In the genomic region with DNA sequence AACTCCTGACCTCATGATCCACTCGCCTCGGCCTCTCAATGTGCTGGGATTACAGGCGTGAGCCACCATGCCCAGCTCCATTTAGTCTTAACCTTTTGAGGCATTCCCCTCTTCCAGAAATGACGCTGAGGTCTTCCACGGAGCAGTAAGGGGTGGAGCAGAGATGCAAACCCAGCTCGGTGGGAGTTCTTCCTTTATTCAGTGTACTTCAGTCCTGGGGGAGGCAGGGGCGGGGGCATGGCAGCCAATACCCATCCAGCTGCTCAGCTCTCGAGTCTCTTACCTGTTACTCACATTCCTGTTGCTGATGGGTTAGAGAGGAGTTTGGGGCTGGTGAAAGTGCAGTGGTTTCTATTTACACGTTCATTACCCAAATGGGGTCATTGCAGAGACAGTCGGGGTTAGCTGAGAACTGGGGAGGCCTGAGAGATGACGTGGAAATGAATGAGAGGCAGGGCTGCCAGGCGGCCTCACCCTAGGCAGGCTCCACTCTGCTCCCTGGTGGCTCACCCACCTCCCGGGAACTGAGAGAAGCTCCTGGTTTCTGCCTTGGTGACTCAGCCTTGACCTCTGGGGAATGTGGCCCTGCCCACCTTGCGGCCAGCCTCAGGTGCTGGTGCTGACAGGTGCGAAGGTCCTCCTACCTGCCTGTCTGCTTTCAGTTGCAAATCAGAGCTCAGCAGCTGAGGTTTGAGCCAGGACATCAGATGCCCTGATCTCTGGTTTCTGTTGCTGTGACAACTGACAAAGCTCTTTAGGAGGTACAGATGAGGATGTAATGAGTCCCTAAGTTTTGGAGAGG, we compare ENCODE assay signal across 1 cellular context.
TF ChIP-seq lines count a peak whose summit lies in the region.

No MANE protein-coding gene starts in this region.

TF ChIP-seq in HepG2, 621 proteins besides CTCF, POLR2A, EP300 and RAD21 (continued from another document):
- TF ChIP-seq, protein P1, sequence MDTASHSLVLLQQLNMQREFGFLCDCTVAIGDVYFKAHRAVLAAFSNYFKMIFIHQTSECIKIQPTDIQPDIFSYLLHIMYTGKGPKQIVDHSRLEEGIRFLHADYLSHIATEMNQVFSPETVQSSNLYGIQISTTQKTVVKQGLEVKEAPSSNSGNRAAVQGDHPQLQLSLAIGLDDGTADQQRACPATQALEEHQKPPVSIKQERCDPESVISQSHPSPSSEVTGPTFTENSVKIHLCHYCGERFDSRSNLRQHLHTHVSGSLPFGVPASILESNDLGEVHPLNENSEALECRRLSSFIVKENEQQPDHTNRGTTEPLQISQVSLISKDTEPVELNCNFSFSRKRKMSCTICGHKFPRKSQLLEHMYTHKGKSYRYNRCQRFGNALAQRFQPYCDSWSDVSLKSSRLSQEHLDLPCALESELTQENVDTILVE (CRISPR knock-in tag; IDR thresholded peaks at IDR 0.05), result no peak
- TF ChIP-seq THYN1 (CRISPR knock-in tag; IDR thresholded peaks at IDR 0.05; ENCODE audit: borderline replicate concordance, low read depth) (no peak), SNAPC2 (CRISPR knock-in tag; IDR thresholded peaks at IDR 0.05) (no peak), BCL6 (CRISPR knock-in tag; IDR thresholded peaks at IDR 0.05) (peak; percentile 26; the same call in 1 of the 2 replicates), KDM4B (CRISPR knock-in tag; IDR thresholded peaks at IDR 0.05) (no peak), SOX6 (IDR thresholded peaks at IDR 0.05) (no peak), SOX6 (CRISPR knock-in tag; IDR thresholded peaks at IDR 0.05) (0 out of 2 replicates have a peak, but pooled peaks have one; percentile 12), ZBTB1 (CRISPR knock-in tag; IDR thresholded peaks at IDR 0.05; ENCODE audit: borderline replicate concordance) (no peak), AKAP8 (CRISPR knock-in tag; IDR thresholded peaks at IDR 0.05) (no peak), LCORL (IDR thresholded peaks at IDR 0.05) (no peak), LCORL (CRISPR knock-in tag; IDR thresholded peaks at IDR 0.05) (peak; percentile 25; the same call in 1 of the 2 replicates), RNF2 (conservative IDR thresholded peaks at IDR 0.05; ENCODE audit: low read depth) (no peak), ZNF354B (CRISPR knock-in tag; IDR thresholded peaks at IDR 0.05) (no peak), ZSCAN29 (CRISPR knock-in tag; conservative IDR thresholded peaks at IDR 0.05) (0 out of 2 replicates have a peak, but pooled peaks have one; percentile 9), ZNF605 (CRISPR knock-in tag; IDR thresholded peaks at IDR 0.05) (no peak), ARHGAP35 (CRISPR knock-in tag; IDR thresholded peaks at IDR 0.05; ENCODE audit: borderline replicate concordance) (peak; percentile 53; the same call in 1 of the 2 replicates), KDM5B (CRISPR knock-in tag; IDR thresholded peaks at IDR 0.05; ENCODE audit: borderline replicate concordance) (no peak; the same call in 1 of the 2 replicates), NR2F1 (CRISPR knock-in tag; IDR thresholded peaks at IDR 0.05) (peak in 1 of 2 experiments; percentile 63; a peak in 2 of 4 replicates), PHF8 (CRISPR knock-in tag; IDR thresholded peaks at IDR 0.05) (no peak), ZNF17 (CRISPR knock-in tag; IDR thresholded peaks at IDR 0.05) (no peak), NR1H2 (CRISPR knock-in tag; IDR thresholded peaks at IDR 0.05; ENCODE audit: borderline replicate concordance, low read depth) (no peak), SMAD1 (CRISPR knock-in tag; IDR thresholded peaks at IDR 0.05; ENCODE audit: borderline replicate concordance, low read depth) (0 out of 2 replicates have a peak, but pooled peaks have one; percentile 26)
- TF ChIP-seq, protein P2, sequence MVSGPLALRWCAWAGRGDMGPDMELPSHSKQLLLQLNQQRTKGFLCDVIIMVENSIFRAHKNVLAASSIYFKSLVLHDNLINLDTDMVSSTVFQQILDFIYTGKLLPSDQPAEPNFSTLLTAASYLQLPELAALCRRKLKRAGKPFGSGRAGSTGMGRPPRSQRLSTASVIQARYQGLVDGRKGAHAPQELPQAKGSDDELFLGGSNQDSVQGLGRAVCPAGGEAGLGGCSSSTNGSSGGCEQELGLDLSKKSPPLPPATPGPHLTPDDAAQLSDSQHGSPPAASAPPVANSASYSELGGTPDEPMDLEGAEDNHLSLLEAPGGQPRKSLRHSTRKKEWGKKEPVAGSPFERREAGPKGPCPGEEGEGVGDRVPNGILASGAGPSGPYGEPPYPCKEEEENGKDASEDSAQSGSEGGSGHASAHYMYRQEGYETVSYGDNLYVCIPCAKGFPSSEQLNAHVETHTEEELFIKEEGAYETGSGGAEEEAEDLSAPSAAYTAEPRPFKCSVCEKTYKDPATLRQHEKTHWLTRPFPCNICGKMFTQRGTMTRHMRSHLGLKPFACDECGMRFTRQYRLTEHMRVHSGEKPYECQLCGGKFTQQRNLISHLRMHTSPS (CRISPR knock-in tag; IDR thresholded peaks at IDR 0.05; ENCODE audit: low read depth), result no peak
- TF ChIP-seq, protein P3, sequence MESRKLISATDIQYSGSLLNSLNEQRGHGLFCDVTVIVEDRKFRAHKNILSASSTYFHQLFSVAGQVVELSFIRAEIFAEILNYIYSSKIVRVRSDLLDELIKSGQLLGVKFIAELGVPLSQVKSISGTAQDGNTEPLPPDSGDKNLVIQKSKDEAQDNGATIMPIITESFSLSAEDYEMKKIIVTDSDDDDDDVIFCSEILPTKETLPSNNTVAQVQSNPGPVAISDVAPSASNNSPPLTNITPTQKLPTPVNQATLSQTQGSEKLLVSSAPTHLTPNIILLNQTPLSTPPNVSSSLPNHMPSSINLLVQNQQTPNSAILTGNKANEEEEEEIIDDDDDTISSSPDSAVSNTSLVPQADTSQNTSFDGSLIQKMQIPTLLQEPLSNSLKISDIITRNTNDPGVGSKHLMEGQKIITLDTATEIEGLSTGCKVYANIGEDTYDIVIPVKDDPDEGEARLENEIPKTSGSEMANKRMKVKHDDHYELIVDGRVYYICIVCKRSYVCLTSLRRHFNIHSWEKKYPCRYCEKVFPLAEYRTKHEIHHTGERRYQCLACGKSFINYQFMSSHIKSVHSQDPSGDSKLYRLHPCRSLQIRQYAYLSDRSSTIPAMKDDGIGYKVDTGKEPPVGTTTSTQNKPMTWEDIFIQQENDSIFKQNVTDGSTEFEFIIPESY (CRISPR knock-in tag; IDR thresholded peaks at IDR 0.05), result peak; percentile 29; the same call in 1 of the 2 replicates
- TF ChIP-seq, protein P4, sequence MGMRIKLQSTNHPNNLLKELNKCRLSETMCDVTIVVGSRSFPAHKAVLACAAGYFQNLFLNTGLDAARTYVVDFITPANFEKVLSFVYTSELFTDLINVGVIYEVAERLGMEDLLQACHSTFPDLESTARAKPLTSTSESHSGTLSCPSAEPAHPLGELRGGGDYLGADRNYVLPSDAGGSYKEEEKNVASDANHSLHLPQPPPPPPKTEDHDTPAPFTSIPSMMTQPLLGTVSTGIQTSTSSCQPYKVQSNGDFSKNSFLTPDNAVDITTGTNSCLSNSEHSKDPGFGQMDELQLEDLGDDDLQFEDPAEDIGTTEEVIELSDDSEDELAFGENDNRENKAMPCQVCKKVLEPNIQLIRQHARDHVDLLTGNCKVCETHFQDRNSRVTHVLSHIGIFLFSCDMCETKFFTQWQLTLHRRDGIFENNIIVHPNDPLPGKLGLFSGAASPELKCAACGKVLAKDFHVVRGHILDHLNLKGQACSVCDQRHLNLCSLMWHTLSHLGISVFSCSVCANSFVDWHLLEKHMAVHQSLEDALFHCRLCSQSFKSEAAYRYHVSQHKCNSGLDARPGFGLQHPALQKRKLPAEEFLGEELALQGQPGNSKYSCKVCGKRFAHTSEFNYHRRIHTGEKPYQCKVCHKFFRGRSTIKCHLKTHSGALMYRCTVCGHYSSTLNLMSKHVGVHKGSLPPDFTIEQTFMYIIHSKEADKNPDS (CRISPR knock-in tag; IDR thresholded peaks at IDR 0.05), result no peak
- TF ChIP-seq, protein P5, sequence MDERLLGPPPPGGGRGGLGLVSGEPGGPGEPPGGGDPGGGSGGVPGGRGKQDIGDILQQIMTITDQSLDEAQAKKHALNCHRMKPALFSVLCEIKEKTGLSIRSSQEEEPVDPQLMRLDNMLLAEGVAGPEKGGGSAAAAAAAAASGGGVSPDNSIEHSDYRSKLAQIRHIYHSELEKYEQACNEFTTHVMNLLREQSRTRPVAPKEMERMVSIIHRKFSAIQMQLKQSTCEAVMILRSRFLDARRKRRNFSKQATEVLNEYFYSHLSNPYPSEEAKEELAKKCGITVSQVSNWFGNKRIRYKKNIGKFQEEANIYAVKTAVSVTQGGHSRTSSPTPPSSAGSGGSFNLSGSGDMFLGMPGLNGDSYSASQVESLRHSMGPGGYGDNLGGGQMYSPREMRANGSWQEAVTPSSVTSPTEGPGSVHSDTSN (CRISPR knock-in tag; IDR thresholded peaks at IDR 0.05), result 0 out of 2 replicates have a peak, but pooled peaks have one; percentile 23
- TF ChIP-seq, protein P6, sequence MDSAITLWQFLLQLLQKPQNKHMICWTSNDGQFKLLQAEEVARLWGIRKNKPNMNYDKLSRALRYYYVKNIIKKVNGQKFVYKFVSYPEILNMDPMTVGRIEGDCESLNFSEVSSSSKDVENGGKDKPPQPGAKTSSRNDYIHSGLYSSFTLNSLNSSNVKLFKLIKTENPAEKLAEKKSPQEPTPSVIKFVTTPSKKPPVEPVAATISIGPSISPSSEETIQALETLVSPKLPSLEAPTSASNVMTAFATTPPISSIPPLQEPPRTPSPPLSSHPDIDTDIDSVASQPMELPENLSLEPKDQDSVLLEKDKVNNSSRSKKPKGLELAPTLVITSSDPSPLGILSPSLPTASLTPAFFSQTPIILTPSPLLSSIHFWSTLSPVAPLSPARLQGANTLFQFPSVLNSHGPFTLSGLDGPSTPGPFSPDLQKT (CRISPR knock-in tag; IDR thresholded peaks at IDR 0.05; ENCODE audit: borderline replicate concordance), result no peak
- TF ChIP-seq, protein P7, sequence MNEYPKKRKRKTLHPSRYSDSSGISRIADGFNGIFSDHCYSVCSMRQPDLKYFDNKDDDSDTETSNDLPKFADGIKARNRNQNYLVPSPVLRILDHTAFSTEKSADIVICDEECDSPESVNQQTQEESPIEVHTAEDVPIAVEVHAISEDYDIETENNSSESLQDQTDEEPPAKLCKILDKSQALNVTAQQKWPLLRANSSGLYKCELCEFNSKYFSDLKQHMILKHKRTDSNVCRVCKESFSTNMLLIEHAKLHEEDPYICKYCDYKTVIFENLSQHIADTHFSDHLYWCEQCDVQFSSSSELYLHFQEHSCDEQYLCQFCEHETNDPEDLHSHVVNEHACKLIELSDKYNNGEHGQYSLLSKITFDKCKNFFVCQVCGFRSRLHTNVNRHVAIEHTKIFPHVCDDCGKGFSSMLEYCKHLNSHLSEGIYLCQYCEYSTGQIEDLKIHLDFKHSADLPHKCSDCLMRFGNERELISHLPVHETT (CRISPR knock-in tag; conservative IDR thresholded peaks at IDR 0.05), result no peak
TF ChIP-seq in HepG2: peak in this region for 51.
